In genomic region chr18:10530852-10531251, GRCh38 we compare ENCODE assay signal across 13 cellular contexts. TPM values are rescaled to one million over a fixed set of nuclear protein-coding genes. Genes with fewer than 3 reads are reported as not detected.
DNase-seq lines count a peak whose midpoint lies in the region; ATAC-seq and TF ChIP-seq lines count a peak whose summit lies in the region.
"Had no signal": no experiment of that assay in that cellular context is flagged by ENCODE, and none has a peak within 500 bp of the region (broad histone marks: within the 10 kb centered on the region; RNA-seq: fewer than 3 reads in every experiment).

No MANE protein-coding gene starts in this region.

- H2AFZ ChIP-seq in DND-41 (ENCODE audit: low read depth, low read length) (no peak overlapping the region), smooth muscle cell (ENCODE audit: low read depth) (no peak overlapping the region)

- peaks cover 44 to 51% (median 50%) of the 10 kb centered on the region in 3 donors for H3K4me1 Mint-ChIP-seq in T-cell

- H3K4me1 ChIP-seq in DND-41 (ENCODE audit: insufficient read depth, low read length) (peaks cover 32% of the 10 kb centered on the region), smooth muscle cell (ENCODE audit: low read depth) (no peaks in the 10 kb centered on the region)

- no peak for DNase-seq in DND-41
- DNase-seq in T-cell = no peak
- peak; percentile 7 for DNase-seq in astrocyte of the spinal cord (ENCODE audit: low read depth, low spot score)
- no peak for DNase-seq in smooth muscle cell (lab: John Stamatoyannopoulos, UW; ENCODE audit: unreplicated experiment)
- no peak for DNase-seq in iPS-NIHi7 (ENCODE audit: extremely low spot score)
- no peak for DNase-seq in NOMO-1 treated with dmso at 0.1 percent for 144 hours (lab: John Stamatoyannopoulos, UW; ENCODE audit: unreplicated experiment)
- DNase-seq in GM03348 (ENCODE audit: low spot score) = no peak
- DNase-seq: CD8-positive, alpha-beta memory T cell; cortex of kidney; SHP77 treated with DMSO at 0.1 percent for 48 hours; spleen had no signal

- TF ChIP-seq CTCF in DND-41 (IDR thresholded peaks at IDR 0.05; ENCODE audit: borderline replicate concordance, extremely low read depth, low read length, poor library complexity, severe bottlenecking) (no peak), astrocyte of the spinal cord (IDR thresholded peaks at IDR 0.05; ENCODE audit: low read depth, low read length) (no peak), smooth muscle cell (IDR thresholded peaks at IDR 0.05; ENCODE audit: borderline replicate concordance, insufficient read depth, poor library complexity, severe bottlenecking) (no peak)

- 70% methylated on average over 3 of the region's 3 CpGs for WGBS in smooth muscle cell (ENCODE audit: low lambda C conversion rate)

- H3K9ac ChIP-seq in DND-41 (ENCODE audit: low read depth, low read length) (no peak overlapping the region), smooth muscle cell (ENCODE audit: low read depth) (no peak overlapping the region)

- H3K36me3 Mint-ChIP-seq in T-cell = peaks cover 14% of the 10 kb centered on the region

- H3K27me3 ChIP-seq in DND-41 (ENCODE audit: insufficient read depth, low read length, poor library complexity) = no peaks in the 10 kb centered on the region
- H3K27me3 ChIP-seq in smooth muscle cell (ENCODE audit: low read depth) = no peaks in the 10 kb centered on the region
- H3K27me3 ChIP-seq: spleen, thyroid gland had no signal

- ATAC-seq in DND-41 (ENCODE audit: insufficient read depth, low read depth) = no peak
- no peak for ATAC-seq in T-cell (replicated peaks in 1 of 4)
- ATAC-seq in GM18870 (IDR thresholded peaks at IDR 0.05; ENCODE audit: unreplicated experiment) = no peak

- in situ Hi-C loops in astrocyte of the spinal cord (cut with HindIII; ENCODE audit: low sequenced_read_pairs) = no loop called here

- H3K4me2 ChIP-seq in DND-41 (ENCODE audit: insufficient read depth, low read length) (0 out of 2 replicates have a peak overlapping the region, but pooled peaks have one; percentile 2), smooth muscle cell (peak overlapping the region; percentile 44)

- H3K9me3 ChIP-seq in DND-41 (ENCODE audit: insufficient read depth, low read length, severe bottlenecking) = no peaks in the 10 kb centered on the region
- H3K9me3 ChIP-seq in smooth muscle cell (replicated peaks; ENCODE audit: low read depth) = no peaks in the 10 kb centered on the region
- H3K9me3 ChIP-seq: spleen, thyroid gland had no signal

- peaks cover 90% of the 10 kb centered on the region for H3K79me2 ChIP-seq in DND-41 (ENCODE audit: insufficient read depth, low read length)
- peaks cover 91% of the 10 kb centered on the region for H3K79me2 ChIP-seq in smooth muscle cell (ENCODE audit: low read depth)

- no peaks in the 10 kb centered on the region for H3K27me3 Mint-ChIP-seq in T-cell
- H3K27me3 Mint-ChIP-seq: CD8-positive, alpha-beta memory T cell had no signal

- CTCF ChIA-PET in T-cell (lab: Charles Lee) = no interaction called here

- POLR2A ChIA-PET in T-cell (lab: Charles Lee) = interaction anchor here in 1 of 2 donors (0.6 kb wide), 1 partner anchor 26 kb away, joined by 3 read pairs; no protein-coding TSS in a partner anchor

- peaks cover 7% of the 10 kb centered on the region for H3F3A ChIP-seq in smooth muscle cell (ENCODE audit: low read depth)

- H4K20me1 ChIP-seq in DND-41 (ENCODE audit: insufficient read depth, low read length) (peaks cover 37% of the 10 kb centered on the region), smooth muscle cell (ENCODE audit: low read depth) (peaks cover 86% of the 10 kb centered on the region)

- H3K27ac Mint-ChIP-seq in T-cell = peak overlapping the region; percentile 64 to 76

- peak overlapping the region in 2 of 3 donors; percentile 2 to 13 for H3K4me3 Mint-ChIP-seq in T-cell

- H3K27ac ChIP-seq in DND-41 (ENCODE audit: low read length) (no peak overlapping the region), smooth muscle cell (ENCODE audit: low read depth) (peak overlapping the region; percentile 29)
- H3K27ac ChIP-seq: spleen had no signal

- H3K4me3 ChIP-seq in DND-41 (ENCODE audit: low read depth in 1 of 2, low read length in 2 of 2) (no peak overlapping the region), astrocyte of the spinal cord (ENCODE audit: low read depth, low read length) (no peak overlapping the region), smooth muscle cell (no peak overlapping the region)
- H3K4me3 ChIP-seq: spleen, thyroid gland had no signal

- peaks cover 20% of the 10 kb centered on the region for H3K36me3 ChIP-seq in DND-41 (ENCODE audit: insufficient read depth, low read length)
- H3K36me3 ChIP-seq in smooth muscle cell (ENCODE audit: low read depth) = no peaks in the 10 kb centered on the region
- H3K36me3 ChIP-seq: thyroid gland had no signal

- no peaks in the 10 kb centered on the region for H3K9me3 Mint-ChIP-seq in T-cell
- H3K9me3 Mint-ChIP-seq: CD8-positive, alpha-beta memory T cell had no signal

RNA-seq across cellular contexts. Expression of gene NAPG, which starts 5.0 kb away (rescaled TPM):
- total RNA-seq in T-cell = 10 to 100 TPM; 22.6 to 33.4 (median 28.0) TPM
- 57.4 and 62.9 TPM in 2 replicates for total RNA-seq in smooth muscle cell
- polyA plus RNA-seq in smooth muscle cell = 30.2 and 33.7 TPM in 2 replicates
